3 cellular contexts compared by ENCODE assay signal in the genomic region with DNA sequence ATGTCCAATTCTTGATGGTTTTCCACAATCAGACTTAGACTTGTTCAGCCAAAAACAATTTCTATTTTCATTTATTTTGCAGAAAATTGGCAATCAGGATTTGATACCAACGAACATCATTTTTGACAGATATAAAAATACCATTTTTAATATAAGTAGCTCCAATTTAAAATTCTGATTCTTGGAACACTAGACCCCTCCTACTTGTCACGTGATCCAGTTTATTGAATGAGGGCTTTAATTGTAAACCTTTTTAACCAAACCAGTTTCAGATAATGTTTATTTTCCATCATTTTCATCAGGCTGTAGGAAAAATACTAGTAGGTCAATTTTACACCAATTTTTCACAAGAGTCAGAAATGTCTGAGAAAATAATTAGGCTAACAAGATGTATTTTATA.
TF ChIP-seq lines count a peak whose summit lies in the region.

No MANE protein-coding gene starts in this region.

TF ChIP-seq in HepG2, 621 proteins besides CTCF, POLR2A, EP300 and RAD21:
- TF ChIP-seq RAD51 (IDR thresholded peaks at IDR 0.05; ENCODE audit: borderline replicate concordance) (peak; percentile 52; the same call in 1 of the 2 replicates), ZNF446 (CRISPR knock-in tag; IDR thresholded peaks at IDR 0.05) (no peak), NFE2L2 (IDR thresholded peaks at IDR 0.05; ENCODE audit: low read length) (no peak), IKZF1 (IDR thresholded peaks at IDR 0.05) (no peak)
- TF ChIP-seq, protein P1, sequence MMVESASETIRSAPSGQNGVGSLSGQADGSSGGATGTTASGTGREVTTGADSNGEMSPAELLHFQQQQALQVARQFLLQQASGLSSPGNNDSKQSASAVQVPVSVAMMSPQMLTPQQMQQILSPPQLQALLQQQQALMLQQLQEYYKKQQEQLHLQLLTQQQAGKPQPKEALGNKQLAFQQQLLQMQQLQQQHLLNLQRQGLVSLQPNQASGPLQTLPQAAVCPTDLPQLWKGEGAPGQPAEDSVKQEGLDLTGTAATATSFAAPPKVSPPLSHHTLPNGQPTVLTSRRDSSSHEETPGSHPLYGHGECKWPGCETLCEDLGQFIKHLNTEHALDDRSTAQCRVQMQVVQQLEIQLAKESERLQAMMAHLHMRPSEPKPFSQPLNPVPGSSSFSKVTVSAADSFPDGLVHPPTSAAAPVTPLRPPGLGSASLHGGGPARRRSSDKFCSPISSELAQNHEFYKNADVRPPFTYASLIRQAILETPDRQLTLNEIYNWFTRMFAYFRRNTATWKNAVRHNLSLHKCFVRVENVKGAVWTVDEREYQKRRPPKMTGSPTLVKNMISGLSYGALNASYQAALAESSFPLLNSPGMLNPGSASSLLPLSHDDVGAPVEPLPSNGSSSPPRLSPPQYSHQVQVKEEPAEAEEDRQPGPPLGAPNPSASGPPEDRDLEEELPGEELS (CRISPR knock-in tag; IDR thresholded peaks at IDR 0.05) = no peak
TF ChIP-seq in HepG2: peak in this region for 1.

TF ChIP-seq in GM12878, 131 proteins besides CTCF, POLR2A, EP300 and RAD21:
- TF ChIP-seq SMAD5 (IDR thresholded peaks at IDR 0.05; ENCODE audit: low read depth) (no peak), RAD51 (IDR thresholded peaks at IDR 0.05) (peak; percentile 67; the same call in 1 of the 2 replicates)
TF ChIP-seq in GM12878: peak in this region for 1.

TF ChIP-seq in K562, 482 proteins besides CTCF, POLR2A, EP300 and RAD21:
- TF ChIP-seq ETS2 (tag; IDR thresholded peaks at IDR 0.05; ENCODE audit: borderline replicate concordance, poor library complexity, severe bottlenecking) (no peak), SMARCA5 (IDR thresholded peaks at IDR 0.05) (no peak), ZNF644 (tag; IDR thresholded peaks at IDR 0.05; ENCODE audit: low read depth) (no peak), RAD51 (IDR thresholded peaks at IDR 0.05; ENCODE audit: borderline replicate concordance, low read depth) (peak; percentile 33; the same call in 1 of the 2 replicates), ZNF316 (IDR thresholded peaks at IDR 0.05) (no peak), CBX3 (IDR thresholded peaks at IDR 0.05; ENCODE audit: borderline replicate concordance in 1 of 2, low read length in 2 of 2) (no peak), RHOXF2B (CRISPR knock-in tag; conservative IDR thresholded peaks at IDR 0.05) (no peak)
- TF ChIP-seq, protein P2, sequence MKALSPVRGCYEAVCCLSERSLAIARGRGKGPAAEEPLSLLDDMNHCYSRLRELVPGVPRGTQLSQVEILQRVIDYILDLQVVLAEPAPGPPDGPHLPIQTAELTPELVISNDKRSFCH (CRISPR knock-in tag; IDR thresholded peaks at IDR 0.05) = no peak
- TF ChIP-seq, protein P2 (tag; IDR thresholded peaks at IDR 0.05) = no peak
- TF ChIP-seq, protein P3, sequence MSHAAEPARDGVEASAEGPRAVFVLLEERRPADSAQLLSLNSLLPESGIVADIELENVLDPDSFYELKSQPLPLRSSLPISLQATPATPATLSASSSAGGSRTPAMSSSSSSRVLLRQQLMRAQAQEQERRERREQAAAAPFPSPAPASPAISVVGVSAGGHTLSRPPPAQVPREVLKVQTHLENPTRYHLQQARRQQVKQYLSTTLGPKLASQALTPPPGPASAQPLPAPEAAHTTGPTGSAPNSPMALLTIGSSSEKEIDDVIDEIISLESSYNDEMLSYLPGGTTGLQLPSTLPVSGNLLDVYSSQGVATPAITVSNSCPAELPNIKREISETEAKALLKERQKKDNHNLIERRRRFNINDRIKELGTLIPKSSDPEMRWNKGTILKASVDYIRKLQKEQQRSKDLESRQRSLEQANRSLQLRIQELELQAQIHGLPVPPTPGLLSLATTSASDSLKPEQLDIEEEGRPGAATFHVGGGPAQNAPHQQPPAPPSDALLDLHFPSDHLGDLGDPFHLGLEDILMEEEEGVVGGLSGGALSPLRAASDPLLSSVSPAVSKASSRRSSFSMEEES (CRISPR knock-in tag; IDR thresholded peaks at IDR 0.05) = peak; percentile 89
TF ChIP-seq in K562: peak in this region for 2.
